In the genomic region with DNA sequence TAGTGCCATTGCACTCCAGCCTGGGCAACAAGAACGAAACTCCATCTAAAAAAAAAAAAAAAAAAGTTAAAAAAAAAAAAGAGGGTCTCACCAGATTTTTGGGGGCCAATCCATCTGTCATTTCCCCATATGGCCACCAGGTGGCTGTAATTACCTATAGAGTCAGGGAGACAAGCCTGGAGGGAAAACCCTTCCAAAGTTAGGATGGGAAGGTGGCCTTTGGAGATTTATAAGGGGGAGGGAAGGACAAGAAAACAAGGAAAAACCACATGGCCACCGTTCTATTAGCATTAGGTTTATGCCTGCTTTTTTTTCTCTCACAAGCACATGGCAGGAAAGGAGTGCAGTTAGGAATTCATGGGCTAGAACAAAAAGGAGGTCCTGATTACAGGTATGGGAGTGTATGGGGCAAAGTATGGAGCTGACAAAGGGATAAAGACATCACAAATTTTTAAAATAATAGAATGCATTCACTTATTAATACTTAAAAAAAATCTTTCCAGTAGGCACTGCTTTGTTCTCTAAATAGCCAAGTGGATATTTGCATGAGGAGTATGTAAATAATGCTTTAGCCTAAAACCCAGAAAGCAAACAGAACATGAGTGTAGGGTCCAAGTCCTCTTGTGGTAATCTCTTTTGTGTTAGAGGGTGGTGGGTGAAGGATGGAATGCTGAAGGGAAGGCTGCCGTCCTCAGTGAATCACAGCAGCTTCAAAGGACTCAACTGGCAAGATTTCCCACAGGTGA, we compare ENCODE assay signal across 8 cellular contexts. TPM values are rescaled to one million over a fixed set of nuclear protein-coding genes. Genes with fewer than 3 reads are reported as not detected.
DNase-seq lines count a peak whose midpoint lies in the region; ATAC-seq, FAIRE-seq and TF ChIP-seq lines count a peak whose summit lies in the region.

No MANE protein-coding gene starts in this region.

- no peak for TF ChIP-seq EP300 in transverse colon (IDR thresholded peaks at IDR 0.05; ENCODE audit: low read depth)

- TF ChIP-seq CTCF in astrocyte of the cerebellum (IDR thresholded peaks at IDR 0.05; ENCODE audit: low read depth, low read length, missing control alignments) (peak; percentile 68), transverse colon (IDR thresholded peaks at IDR 0.05) (peak; percentile 81 to 94 (median 86))

- DNase-seq in ACHN (peak; percentile 59), NCI-H526 (lab: John Stamatoyannopoulos, UW) (peak; percentile 60 to 67), astrocyte of the cerebellum (ENCODE audit: low read depth) (no peak), islet precursor cell (peak; percentile 62), transverse colon (peak; percentile 31), HPDE6-E6E7 (ENCODE audit: extremely low spot score) (no peak)

- intact Hi-C loops in transverse colon (cut with DNase I; ENCODE audit: low total_unique reads) = loop anchor here (5.0 to 10.0 kb wide), 2 partner anchors 62 to 124 kb away; a partner anchor contains a TSS

- in situ Hi-C loops in ACHN (cut with HindIII; ENCODE audit: low pct_ligation_motif_present, low pct_unique_long_range_greater_than_20kb, low sequenced_read_pairs) = no loop called here
- in situ Hi-C loops in astrocyte of the cerebellum (cut with HindIII; ENCODE audit: low sequenced_read_pairs) = no loop called here
- in situ Hi-C loops in transverse colon (cut with MboI; ENCODE audit: low pct_ligation_motif_present in 1 of 4, low pct_unique_long_range_greater_than_20kb in 1 of 4, low sequenced_read_pairs in 3 of 4) = loop anchor here in 2 of 4 donors (25.0 kb wide), 1 partner anchor 124 kb away; no protein-coding TSS in a partner anchor

- peaks cover 6 to 27% (median 15%) of the 10 kb centered on the region in 4 donors for H3K4me1 ChIP-seq in transverse colon

- no peak for TF ChIP-seq POLR2A in transverse colon (IDR thresholded peaks at IDR 0.05)

- ATAC-seq in GM19328 (IDR thresholded peaks at IDR 0.05; ENCODE audit: unreplicated experiment) = no peak

- H3K36me3 ChIP-seq in transverse colon = no peaks in the 10 kb centered on the region

- 0 to 30% methylated on average over 1 to 3 of the region's 3 CpGs for WGBS in transverse colon (ENCODE audit: low coverage in 1 of 2), 2 donors

- no peak overlapping the region for H3K27ac ChIP-seq in transverse colon

- FAIRE-seq in G401.6 (lab: Jason Lieb, UNC) = peak; percentile 84

- H3K9me3 ChIP-seq in transverse colon = no peaks in the 10 kb centered on the region

- H3K4me3 ChIP-seq in astrocyte of the cerebellum (ENCODE audit: low read depth, low read length) = no peak overlapping the region
- no peak overlapping the region for H3K4me3 ChIP-seq in transverse colon

- H3K27me3 ChIP-seq in transverse colon = no peaks in the 10 kb centered on the region

RNA-seq across cellular contexts. Expression of a gene that starts 5.1 kb away (rescaled TPM):
- 10 to 100 TPM in 1 of 4 donors, 1 to 10 TPM in 2, not detected in 1; 4.9 to 50.4 (median 9.6) TPM for total RNA-seq in transverse colon

RNA-seq across cellular contexts. Expression of a gene that starts 5.5 kb away (rescaled TPM):
- total RNA-seq in transverse colon = 10 to 100 TPM; 59.8 to 95.3 (median 86.5) TPM

RNA-seq across cellular contexts. Expression of a gene that starts 8.0 kb away (rescaled TPM):
- 10 to 100 TPM in 1 of 4 donors, 1 to 10 TPM in 3; 2.4 to 13.1 (median 6.8) TPM for total RNA-seq in transverse colon

RNA-seq across cellular contexts. Expression of a gene that starts 25.7 kb away (rescaled TPM):
- 10 to 100 TPM; 53.0 to 71.6 (median 62.0) TPM for total RNA-seq in transverse colon

RNA-seq across cellular contexts. Expression of a gene that starts 28.8 kb away (rescaled TPM):
- total RNA-seq in transverse colon = 10 to 100 TPM; 18.3 to 33.7 (median 30.2) TPM

Comparison
In these comparisons a context has a peak if more than half of its experiments do, and no peak if none do; other contexts are left out.
1. DNase-seq: peak in ACHN (single experiment), NCI-H526 (2 of 2), islet precursor cell (single experiment) and transverse colon (single experiment); none in astrocyte of the cerebellum (single experiment) and HPDE6-E6E7 (single experiment).